Comparison of ENCODE assay signal across 8 cellular contexts in the genomic region with DNA sequence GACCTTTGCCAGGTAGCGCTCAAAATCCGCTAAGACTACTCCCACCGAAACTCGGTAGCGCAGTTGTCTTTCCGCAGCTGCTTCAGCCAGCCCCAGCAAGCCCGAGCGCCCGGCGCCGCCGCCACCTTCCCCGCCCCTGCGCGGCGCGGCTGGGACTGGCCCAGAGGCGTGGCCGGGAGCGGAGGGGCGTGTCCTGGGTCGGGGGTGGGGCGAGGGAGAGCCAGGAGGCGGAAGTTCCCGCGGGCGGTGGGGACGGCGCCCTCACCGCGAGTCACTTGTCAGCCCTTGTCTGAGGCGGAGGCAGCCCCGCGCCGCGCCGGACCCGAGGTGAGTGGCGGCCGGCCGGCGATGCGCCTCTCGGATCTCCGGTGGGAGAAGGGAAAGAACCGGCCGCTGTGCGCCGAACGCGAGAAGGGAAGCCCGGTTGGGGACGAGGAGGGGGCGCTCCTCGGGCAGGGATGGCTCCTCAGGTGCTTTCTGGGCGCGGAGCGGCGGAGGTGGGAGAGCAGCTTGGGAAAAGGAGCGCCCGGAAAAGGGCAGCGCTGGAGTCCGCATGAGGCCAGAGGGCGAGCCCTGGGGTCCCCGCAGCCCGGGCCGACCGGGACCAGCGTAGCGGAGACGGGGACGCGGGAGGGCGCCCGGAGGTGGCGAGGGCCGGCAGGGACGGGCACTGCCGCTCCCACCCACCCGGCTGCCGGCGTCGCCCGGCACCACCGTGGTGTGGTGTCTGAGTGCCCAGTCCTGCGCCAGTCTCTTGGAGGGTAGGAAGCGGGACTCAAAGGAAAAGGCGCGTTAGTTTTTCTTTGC. TPM values are rescaled to one million over a fixed set of nuclear protein-coding genes. Genes with fewer than 3 reads are reported as not detected.
DNase-seq lines count a peak whose midpoint lies in the region; ATAC-seq and TF ChIP-seq lines count a peak whose summit lies in the region.

TSS of gene PDLIM5 (plus strand) at position 274 of the 807 bp plus-strand sequence. CDS start 3,347 bp downstream, outside the sequence.

- peak within 1 kb of the TSS; percentile 31; the same call in 1 of the 2 replicates for H3K27ac ChIP-seq in SJCRH30
- H3K27ac ChIP-seq in foreskin keratinocyte = peak within 1 kb of the TSS; percentile 85
- peak within 1 kb of the TSS; percentile 82 for H3K27ac ChIP-seq in neuronal stem cell (replicated peaks; ENCODE audit: low read length)

- H3K27me3 ChIP-seq in SJCRH30 (no peaks in the 10 kb centered on the region), foreskin keratinocyte (no peaks in the 10 kb centered on the region), neuronal stem cell (ENCODE audit: control insufficient read depth in 3 of 3, insufficient read depth in 3 of 3, low read depth in 1 of 3, low read length in 3 of 3) (peaks cover 0 to 3% (median 0%) of the 10 kb centered on the region in 3 experiments)

- peak within 1 kb of the TSS; percentile 84 for H2BK15ac ChIP-seq in neuronal stem cell (ENCODE audit: low read length)

- H3K4me1 ChIP-seq in ES-I3 (ENCODE audit: insufficient read depth, low read length) = peaks cover 4% of the 10 kb centered on the region; the same call in 1 of the 2 replicates
- H3K4me1 ChIP-seq in SJCRH30 = peaks cover 9% of the 10 kb centered on the region
- H3K4me1 ChIP-seq in foreskin keratinocyte = peaks cover 32% of the 10 kb centered on the region
- peaks cover 2 to 24% of the 10 kb centered on the region in 2 donors for H3K4me1 ChIP-seq in neuronal stem cell (ENCODE audit: control insufficient read depth in 2 of 2, insufficient read depth in 1 of 2, low read depth in 1 of 2, low read length in 2 of 2)

- H2AK5ac ChIP-seq in neuronal stem cell (ENCODE audit: low read depth, low read length) = no peak within 1 kb of the TSS

- H3K9ac ChIP-seq in ES-I3 (ENCODE audit: low read depth, low read length) (peak within 1 kb of the TSS; percentile 65), neuronal stem cell (ENCODE audit: low read depth, low read length, poor library complexity) (peak within 1 kb of the TSS; percentile 93)

- peak; percentile 90 for ATAC-seq in foreskin keratinocyte

- peaks cover 3% of the 10 kb centered on the region for H3K79me1 ChIP-seq in neuronal stem cell (ENCODE audit: low read depth, low read length)

- H3K4ac ChIP-seq in neuronal stem cell (ENCODE audit: low read length) = no peak within 1 kb of the TSS

- no peak within 1 kb of the TSS for H4K8ac ChIP-seq in neuronal stem cell (ENCODE audit: low read depth, low read length)

- H4K91ac ChIP-seq in neuronal stem cell (ENCODE audit: low read depth, low read length, poor library complexity) = no peak within 1 kb of the TSS

- H3K4me3 ChIP-seq in LNCaP clone FGC (ENCODE audit: low read depth, low read length) = peak within 1 kb of the TSS; percentile 87
- H3K4me3 ChIP-seq in SJCRH30 = peak within 1 kb of the TSS; percentile 90
- H3K4me3 ChIP-seq in neuronal stem cell (ENCODE audit: low read length in 2 of 2) = peak within 1 kb of the TSS; percentile 83 to 96

- peak within 1 kb of the TSS; percentile 100 for H3K14ac ChIP-seq in neuronal stem cell (ENCODE audit: low read length)

- H3K23ac ChIP-seq in neuronal stem cell (ENCODE audit: low read depth, low read length, poor library complexity) = peak within 1 kb of the TSS; percentile 99

- peak within 1 kb of the TSS; percentile 99 for H3K18ac ChIP-seq in neuronal stem cell (ENCODE audit: low read length)

- peak within 1 kb of the TSS; percentile 75 for H2BK12ac ChIP-seq in neuronal stem cell (ENCODE audit: low read length)

- H3K36me3 ChIP-seq in ES-I3 (ENCODE audit: insufficient read depth, low read length) (no peaks in the 10 kb centered on the region), SJCRH30 (no peaks in the 10 kb centered on the region), neuronal stem cell (replicated peaks in 1 of 2; ENCODE audit: control insufficient read depth in 2 of 2, insufficient read depth in 2 of 2, low read length in 2 of 2) (peaks cover 0 to 17% of the 10 kb centered on the region in 2 donors)

- peak within 1 kb of the TSS; percentile 79 for H2BK5ac ChIP-seq in neuronal stem cell (ENCODE audit: low read length)

- H2AFZ ChIP-seq in neuronal stem cell (ENCODE audit: low read length) = peak within 1 kb of the TSS; percentile 96

- H3K9me3 ChIP-seq in ES-I3 (ENCODE audit: control insufficient read depth, insufficient read depth, low read length) (no peaks in the 10 kb centered on the region), SJCRH30 (replicated peaks) (no peaks in the 10 kb centered on the region), neuronal stem cell (replicated peaks in 1 of 2; ENCODE audit: control insufficient read depth in 2 of 2, insufficient read depth in 1 of 2, low read depth in 1 of 2, low read length in 2 of 2) (no peaks in the 10 kb centered on the region)

- peak; percentile 85 for DNase-seq in H4 (ENCODE audit: low spot score)
- DNase-seq in LNCaP clone FGC (ENCODE audit: low read depth) = peak; percentile 64
- DNase-seq in SJCRH30 = peak; percentile 92 to 96
- DNase-seq in activated gamma-delta T cell treated with anti-CD3 and anti-CD28 coated beads, Interleukin-2, amount 50 U/mL, for 16 hours (ENCODE audit: low read depth) = peak; percentile 83
- DNase-seq in foreskin keratinocyte = peak; percentile 73 to 87
- peak; percentile 91 for DNase-seq in neuronal stem cell (ENCODE audit: low spot score)

- WGBS in neuronal stem cell (ENCODE audit: extremely low coverage in 2 of 2, insufficient read length in 2 of 2, insufficient replicate concordance in 1 of 2), 2 donors = no CpG with 5 or more reads among the region's 89 CpGs

- peak within 1 kb of the TSS; percentile 67 for H3K4me2 ChIP-seq in neuronal stem cell (ENCODE audit: insufficient read depth, low read length, poor library complexity, severe bottlenecking)

- TF ChIP-seq CTCF in LNCaP clone FGC (IDR thresholded peaks at IDR 0.05; ENCODE audit: control insufficient read depth, extremely low read depth, insufficient read depth) = no peak
- TF ChIP-seq CTCF in foreskin keratinocyte (conservative IDR thresholded peaks at IDR 0.05) = peak; percentile 2
- TF ChIP-seq CTCF in subcutaneous adipose tissue (IDR thresholded peaks at IDR 0.05; ENCODE audit: low read depth) = no peak

- peak within 1 kb of the TSS; percentile 93 for H2BK120ac ChIP-seq in neuronal stem cell (ENCODE audit: low read depth, low read length)

RNA-seq across cellular contexts. Expression of gene PDLIM5, which starts in this region (rescaled TPM):
- 21.1 and 34.7 TPM in 2 replicates for total RNA-seq in H4 (2014; rRNA removed; shearing (Covaris generic))
- total RNA-seq in SJCRH30 (2014; rRNA removed; shearing (Covaris generic)) = 31.5 and 38.9 TPM in 2 replicates
- total RNA-seq in foreskin keratinocyte (119 and 137 TPM in 2 replicates), subcutaneous adipose tissue (100 to 1,000 TPM in 3 of 4 donors, 10 to 100 TPM in 1; 90.8 to 169 (median 121) TPM)
- 24.2 and 26.2 TPM in 2 replicates for polyA plus RNA-seq in foreskin keratinocyte
- polyA plus RNA-seq in neuronal stem cell (2013, experiment 1 of 2) = 50.1 TPM
- polyA plus RNA-seq in neuronal stem cell (2013, experiment 2 of 2) = 54.2 TPM

Comparison
In these comparisons a context has a peak if more than half of its experiments do, and no peak if none do; other contexts are left out.
1. Peak in every context shown above with its lines: DNase-seq, ATAC-seq, H3K4me3 ChIP-seq and H3K27ac ChIP-seq.
2. H3K27ac ChIP-seq: peak in every context shown above with its lines; median percentile 85 in foreskin keratinocyte; 82 in neuronal stem cell; 31 in SJCRH30.